Comparison of ENCODE assay signal across 14 cellular contexts in the genomic region with DNA sequence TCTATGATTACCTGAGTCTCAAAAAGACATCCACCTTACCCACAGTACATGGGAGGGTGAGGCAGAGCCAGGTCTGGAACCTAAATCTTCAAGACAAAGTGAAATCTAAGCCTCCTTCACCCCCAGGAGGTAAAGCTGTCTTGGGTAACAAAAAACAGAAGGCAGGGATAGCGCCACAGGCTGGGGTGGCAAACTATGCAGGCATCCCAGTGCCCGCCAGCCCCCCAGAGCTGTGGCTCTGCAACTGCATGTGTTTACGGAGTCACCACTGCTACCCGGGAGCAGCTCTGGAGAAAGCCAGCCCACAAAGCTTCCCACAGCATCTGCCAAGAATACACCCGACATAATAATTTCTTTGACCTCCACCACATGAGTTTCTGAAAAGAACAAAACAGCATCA.
"Had no signal": no experiment of that assay in that cellular context is flagged by ENCODE, and none has a peak within 500 bp of the region (broad histone marks: within the 10 kb centered on the region; RNA-seq: fewer than 3 reads in every experiment).

No MANE protein-coding gene starts in this region.

- DNase-seq: activated CD4-positive, alpha-beta memory T cell treated with anti-CD3 and anti-CD28 coated beads, Interleukin-2, amount 10 ng/mL, durations not matched to agents 7 days and 5 days; activated CD4-positive, alpha-beta T cell treated with anti-CD3 and anti-CD28 coated beads for 4 hours; activated naive CD4-positive, alpha-beta T cell treated with anti-CD3 and anti-CD28 coated beads, Interleukin-2, amount 10 ng/mL, durations not matched to agents 7 days and 5 days; activated T-cell treated with anti-CD3 and anti-CD28 coated beads, Interleukin-2, amount 50 U/mL, for 24 hours; dorsolateral prefrontal cortex; nephron progenitor cell; stimulated activated CD4-positive, alpha-beta T cell treated with anti-CD3 and anti-CD28 coated beads, Interleukin-12 subunit alpha, Interleukin-12 subunit beta, amount 100 ng/mL, for 4 hours; upper lobe of right lung; WERI-Rb-1 had no signal

- H3K27ac ChIP-seq: ascending aorta, dorsolateral prefrontal cortex, thoracic aorta, upper lobe of right lung, WERI-Rb-1 had no signal

- H3K9me3 ChIP-seq: ascending aorta, thoracic aorta, upper lobe of right lung had no signal

- H3K4me3 Mint-ChIP-seq: activated CD4-positive, alpha-beta memory T cell treated with anti-CD3 and anti-CD28 coated beads, Interleukin-2, amount 10 ng/mL, durations not matched to agents 7 days and 5 days; activated naive CD4-positive, alpha-beta T cell treated with anti-CD3 and anti-CD28 coated beads, Interleukin-2, amount 10 ng/mL, durations not matched to agents 7 days and 5 days; activated T-cell treated with anti-CD3 and anti-CD28 coated beads, Interleukin-2, amount 50 U/mL, for 24 hours; nephron progenitor cell; stimulated activated effector memory CD8-positive, alpha-beta T cell treated with anti-CD3 and anti-CD28 coated beads, Interleukin-12 subunit alpha, Interleukin-12 subunit beta, amount 100 ng/mL, for 72 hours; T-helper 1 cell treated with Interleukin-12 subunit alpha and Interleukin-12 subunit beta and Interleukin-4 antibody, amounts not matched to agents 30 μg/mL and 1 μg/mL, for 36 hours had no signal

- H3K36me3 Mint-ChIP-seq: activated naive CD4-positive, alpha-beta T cell treated with anti-CD3 and anti-CD28 coated beads, Interleukin-2, amount 10 ng/mL, durations not matched to agents 7 days and 5 days; stimulated activated effector memory CD8-positive, alpha-beta T cell treated with anti-CD3 and anti-CD28 coated beads, Interleukin-12 subunit alpha, Interleukin-12 subunit beta, amount 100 ng/mL, for 72 hours had no signal

- H3K27ac Mint-ChIP-seq: activated CD4-positive, alpha-beta memory T cell treated with anti-CD3 and anti-CD28 coated beads, Interleukin-2, amount 10 ng/mL, durations not matched to agents 7 days and 5 days; activated naive CD4-positive, alpha-beta T cell treated with anti-CD3 and anti-CD28 coated beads, Interleukin-2, amount 10 ng/mL, durations not matched to agents 7 days and 5 days; activated T-cell treated with anti-CD3 and anti-CD28 coated beads, Interleukin-2, amount 50 U/mL, for 24 hours; nephron progenitor cell; stimulated activated effector memory CD8-positive, alpha-beta T cell treated with anti-CD3 and anti-CD28 coated beads, Interleukin-12 subunit alpha, Interleukin-12 subunit beta, amount 100 ng/mL, for 72 hours; T-helper 1 cell treated with Interleukin-12 subunit alpha and Interleukin-12 subunit beta and Interleukin-4 antibody, amounts not matched to agents 30 μg/mL and 1 μg/mL, for 36 hours had no signal

- H3K4me3 ChIP-seq: ascending aorta, thoracic aorta, upper lobe of right lung had no signal

- H3K4me1 Mint-ChIP-seq: activated naive CD4-positive, alpha-beta T cell treated with anti-CD3 and anti-CD28 coated beads, Interleukin-2, amount 10 ng/mL, durations not matched to agents 7 days and 5 days had no signal

- H3K36me3 ChIP-seq: ascending aorta, thoracic aorta, upper lobe of right lung, WERI-Rb-1 had no signal

- ATAC-seq: esophagus mucosa; stimulated activated effector memory CD8-positive, alpha-beta T cell treated with anti-CD3 and anti-CD28 coated beads, Interleukin-12 subunit alpha, Interleukin-12 subunit beta, amount 100 ng/mL, for 72 hours; upper lobe of right lung had no signal

- H3K27me3 ChIP-seq: ascending aorta, upper lobe of right lung had no signal

- H3K9me3 Mint-ChIP-seq: activated CD4-positive, alpha-beta memory T cell treated with anti-CD3 and anti-CD28 coated beads, Interleukin-2, amount 10 ng/mL, durations not matched to agents 7 days and 5 days; activated naive CD4-positive, alpha-beta T cell treated with anti-CD3 and anti-CD28 coated beads, Interleukin-2, amount 10 ng/mL, durations not matched to agents 7 days and 5 days; T-helper 1 cell treated with Interleukin-12 subunit alpha and Interleukin-12 subunit beta and Interleukin-4 antibody, amounts not matched to agents 30 μg/mL and 1 μg/mL, for 36 hours had no signal

- H3K4me1 ChIP-seq: ascending aorta, upper lobe of right lung had no signal
